29 cellular contexts compared by ENCODE assay signal in the genomic region with DNA sequence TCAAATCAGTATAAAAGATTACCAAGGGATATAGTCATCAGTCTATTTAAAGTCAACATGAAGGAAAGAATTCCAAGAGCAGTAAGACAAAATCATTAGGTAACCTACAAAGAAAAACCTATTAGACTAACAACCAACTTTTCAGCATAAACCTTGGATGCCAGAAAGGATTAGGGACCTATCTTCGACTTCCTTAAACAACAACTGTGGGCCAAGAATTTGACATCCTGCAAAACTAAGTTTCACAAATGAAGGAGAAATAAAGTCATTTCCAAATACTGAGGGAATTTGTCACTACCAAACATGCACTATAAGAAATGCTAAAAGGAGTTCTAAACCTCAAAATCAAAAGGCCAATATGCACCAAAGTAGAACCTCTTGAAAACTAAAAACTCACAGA.
"Had no signal": no experiment of that assay in that cellular context is flagged by ENCODE, and none has a peak within 500 bp of the region (broad histone marks: within the 10 kb centered on the region; RNA-seq: fewer than 3 reads in every experiment).

No MANE protein-coding gene starts in this region.

- H3K9me3 ChIP-seq: lower lobe of right lung, neutrophil, psoas muscle, stomach, testis, thyroid gland, transverse colon, upper lobe of right lung had no signal

- H3K9me3 Mint-ChIP-seq: nephron had no signal

- H3K36me3 ChIP-seq: left lung, lower lobe of right lung, neutrophil, right atrium auricular region, stomach, thyroid gland, transverse colon, upper lobe of right lung had no signal

- H3K27ac Mint-ChIP-seq: immature natural killer cell; naive thymus-derived CD8-positive, alpha-beta T cell; nephron; stimulated activated naive B cell treated with anti-CD40 and anti-IgM and Interleukin-4, amounts not matched to agents 10 μg/mL and 1 μg/mL and 100 μg/mL, for 72 hours had no signal

- H3K4me3 ChIP-seq: left lung, lower lobe of right lung, psoas muscle, right atrium auricular region, skin epidermis, stomach, testis, thyroid gland, transverse colon, upper lobe of right lung had no signal

- H3K27me3 Mint-ChIP-seq: stimulated activated naive B cell treated with anti-CD40 and anti-IgM and Interleukin-4, amounts not matched to agents 10 μg/mL and 1 μg/mL and 100 μg/mL, for 72 hours had no signal

- H3K79me2 ChIP-seq: parathyroid adenoma had no signal

- H3K9ac ChIP-seq: parathyroid adenoma had no signal

- ATAC-seq: left colon; left lung; lower lobe of right lung; naive thymus-derived CD8-positive, alpha-beta T cell; psoas muscle; sciatic nerve; stimulated activated naive B cell treated with anti-CD40 and anti-IgM and Interleukin-4, amounts not matched to agents 10 μg/mL and 1 μg/mL and 100 μg/mL, for 72 hours; stimulated activated naive CD8-positive, alpha-beta T cell treated with anti-CD3 and anti-CD28 coated beads, Interleukin-15, Interleukin-2, amounts not matched to agents 100 U/mL and 50 U/mL, for 24 hours; upper lobe of right lung had no signal

- H3K4me1 ChIP-seq: left lung, lower lobe of right lung, parathyroid adenoma, psoas muscle, right atrium auricular region, stomach, testis, thyroid gland, transverse colon, upper lobe of right lung had no signal

- H3K27me3 ChIP-seq: left lung, neutrophil, right atrium auricular region, stomach, testis, thyroid gland, transverse colon, upper lobe of right lung had no signal

- H3K4me3 Mint-ChIP-seq: immature natural killer cell; naive thymus-derived CD8-positive, alpha-beta T cell; nephron; neural crest cell; stimulated activated naive B cell treated with anti-CD40 and anti-IgM and Interleukin-4, amounts not matched to agents 10 μg/mL and 1 μg/mL and 100 μg/mL, for 72 hours had no signal

- H3K27ac ChIP-seq: left lung, lower lobe of right lung, neutrophil, parathyroid adenoma, psoas muscle, right atrium auricular region, skin epidermis, stomach, testis, thyroid gland, transverse colon, upper lobe of right lung had no signal

- DNase-seq: hypothalamus; immature natural killer cell; kidney; left colon; left lung; lower lobe of right lung; mammary epithelial cell; mesenchymal stem cell; naive thymus-derived CD8-positive, alpha-beta T cell; occipital lobe; psoas muscle; stimulated activated CD4-positive, alpha-beta T cell treated with anti-CD3 and anti-CD28 coated beads, Interleukin-12 subunit alpha, Interleukin-12 subunit beta, amount 100 ng/mL, for 4 hours; stimulated activated CD4-positive, alpha-beta T cell treated with anti-CD3 and anti-CD28 coated beads, Interleukin-15, amount 100 ng/mL, for 24 hours; stimulated activated CD4-positive, alpha-beta T cell treated with anti-CD3 and anti-CD28 coated beads, Interleukin-2, amount 100 ng/mL, for 24 hours; stimulated activated CD4-positive, alpha-beta T cell treated with anti-CD3 and anti-CD28 coated beads, Interleukin-4, amount 100 ng/mL, for 1 hour; stimulated activated naive B cell treated with anti-CD40 and anti-IgM and Interleukin-4, amounts not matched to agents 10 μg/mL and 1 μg/mL and 100 μg/mL, for 72 hours; stimulated activated naive CD8-positive, alpha-beta T cell treated with anti-CD3 and anti-CD28 coated beads, Interleukin-15, Interleukin-2, amounts not matched to agents 100 U/mL and 50 U/mL, for 24 hours; stomach; testis; thyroid gland; transverse colon; upper lobe of right lung had no signal

- H3K36me3 Mint-ChIP-seq: immature natural killer cell; naive thymus-derived CD8-positive, alpha-beta T cell; stimulated activated naive B cell treated with anti-CD40 and anti-IgM and Interleukin-4, amounts not matched to agents 10 μg/mL and 1 μg/mL and 100 μg/mL, for 72 hours had no signal

- H2AFZ ChIP-seq: parathyroid adenoma had no signal

- H3K4me1 Mint-ChIP-seq: immature natural killer cell; naive thymus-derived CD8-positive, alpha-beta T cell; nephron; neural crest cell; stimulated activated naive B cell treated with anti-CD40 and anti-IgM and Interleukin-4, amounts not matched to agents 10 μg/mL and 1 μg/mL and 100 μg/mL, for 72 hours had no signal
